Comparison of ENCODE assay signal across 18 cellular contexts in genomic region chr1:167922023-167922422, GRCh38. TPM values are rescaled to one million over a fixed set of nuclear protein-coding genes. Genes with fewer than 3 reads are reported as not detected.
DNase-seq lines count a peak whose midpoint lies in the region; ATAC-seq, FAIRE-seq and TF ChIP-seq lines count a peak whose summit lies in the region.
"Had no signal": no experiment of that assay in that cellular context is flagged by ENCODE, and none has a peak within 500 bp of the region (broad histone marks: within the 10 kb centered on the region; RNA-seq: fewer than 3 reads in every experiment).

No MANE protein-coding gene starts in this region.

- H3K27me3 Mint-ChIP-seq in HFFc6 (ENCODE audit: insufficient read depth) (no peaks in the 10 kb centered on the region), astrocyte (ENCODE audit: low read depth, unreplicated experiment) (no peaks in the 10 kb centered on the region)
- H3K27me3 Mint-ChIP-seq: stimulated activated naive CD8-positive, alpha-beta T cell treated with anti-CD3 and anti-CD28 coated beads, Interleukin-15, Interleukin-2, amounts not matched to agents 100 ng/mL and 50 ng/mL, for 24 hours had no signal

- no peak for TF ChIP-seq CTCF in HFFc6 (IDR thresholded peaks at IDR 0.05)
- TF ChIP-seq CTCF in astrocyte (IDR thresholded peaks at IDR 0.05; ENCODE audit: insufficient read depth, low read depth, low read length), result no peak

- H4K20me1 ChIP-seq in astrocyte (ENCODE audit: insufficient read depth, low read length), result no peaks in the 10 kb centered on the region

- FAIRE-seq in astrocyte (lab: Jason Lieb, UNC), result no peak

- H3K4me1 Mint-ChIP-seq in HFFc6 (ENCODE audit: low read depth) (peaks cover 30% of the 10 kb centered on the region), astrocyte (ENCODE audit: low read depth, unreplicated experiment) (peaks cover 13% of the 10 kb centered on the region)

- H3K4me3 ChIP-seq in astrocyte (ENCODE audit: insufficient read depth, low read depth, low read length), result no peak overlapping the region
- H3K4me3 ChIP-seq: esophagus muscularis mucosa, SJCRH30 had no signal

- no peak for ATAC-seq in GM18520 (IDR thresholded peaks at IDR 0.05; ENCODE audit: unreplicated experiment)
- no peak for ATAC-seq in HG03025 (IDR thresholded peaks at IDR 0.05; ENCODE audit: low FRiP score, unreplicated experiment)

- H3K79me2 ChIP-seq in astrocyte (ENCODE audit: insufficient read depth, low read length), result peaks cover 9% of the 10 kb centered on the region

- no peaks in the 10 kb centered on the region for H3K27me3 ChIP-seq in astrocyte (ENCODE audit: insufficient read depth, low read length)
- H3K27me3 ChIP-seq: esophagus muscularis mucosa, SJCRH30 had no signal

- peak overlapping the region; percentile 54; the same call in 1 of the 2 replicates for H3K4me3 Mint-ChIP-seq in HFFc6
- H3K4me3 Mint-ChIP-seq in astrocyte (ENCODE audit: unreplicated experiment), result no peak overlapping the region
- H3K4me3 Mint-ChIP-seq: CD14-positive monocyte; stimulated activated naive CD8-positive, alpha-beta T cell treated with anti-CD3 and anti-CD28 coated beads, Interleukin-15, Interleukin-2, amounts not matched to agents 100 ng/mL and 50 ng/mL, for 24 hours had no signal

- DNase-seq in EH (ENCODE audit: low read depth) (peak; percentile 54), HFFc6 (peak; percentile 21), astrocyte (ENCODE audit: low read depth) (peak; percentile 16), iris pigment epithelial cell (ENCODE audit: low read depth) (peak; percentile 76), T1000 (lab: John Stamatoyannopoulos, UW) (no peak)
- DNase-seq in stimulated activated CD4-positive, alpha-beta T cell treated with anti-CD3 and anti-CD28 coated beads, Interleukin-4, amount 100 ng/mL, for 24 hours, result no peak
- DNase-seq: activated naive CD4-positive, alpha-beta T cell treated with anti-CD3 and anti-CD28 coated beads, Interleukin-2, amount 50 U/mL, for 16 hours; islet precursor cell; NCI-H1930; NCI-H774; retina; SJCRH30 had no signal

- H3K36me3 Mint-ChIP-seq in HFFc6 (ENCODE audit: low read depth), result peaks cover 9% of the 10 kb centered on the region
- H3K36me3 Mint-ChIP-seq in astrocyte (ENCODE audit: low read depth, unreplicated experiment), result no peaks in the 10 kb centered on the region

- H3K9ac ChIP-seq in astrocyte (ENCODE audit: low read length), result no peak overlapping the region

- no peak overlapping the region for H2AFZ ChIP-seq in astrocyte (ENCODE audit: low read depth, low read length)

- H3K36me3 ChIP-seq in astrocyte (ENCODE audit: insufficient read depth, low read length), result no peaks in the 10 kb centered on the region

- H3K4me1 ChIP-seq in astrocyte (ENCODE audit: insufficient read depth, low read length), result no peaks in the 10 kb centered on the region
- H3K4me1 ChIP-seq: SJCRH30 had no signal

- no peaks in the 10 kb centered on the region for H3K9me3 ChIP-seq in astrocyte (ENCODE audit: insufficient read depth, low read depth, low read length)
- H3K9me3 ChIP-seq: esophagus muscularis mucosa, SJCRH30 had no signal

- no peak overlapping the region for H3K27ac ChIP-seq in astrocyte (ENCODE audit: low read depth, low read length)
- H3K27ac ChIP-seq: esophagus muscularis mucosa, SJCRH30, VCaP had no signal

- H3K27ac Mint-ChIP-seq in HFFc6 (peak overlapping the region; percentile 79), astrocyte (ENCODE audit: unreplicated experiment) (no peak overlapping the region)
- H3K27ac Mint-ChIP-seq: stimulated activated naive CD8-positive, alpha-beta T cell treated with anti-CD3 and anti-CD28 coated beads, Interleukin-15, Interleukin-2, amounts not matched to agents 100 ng/mL and 50 ng/mL, for 24 hours had no signal

- no peak overlapping the region for H3K4me2 ChIP-seq in astrocyte (ENCODE audit: low read length)

- H3K9me3 Mint-ChIP-seq in HFFc6 (no peaks in the 10 kb centered on the region), astrocyte (ENCODE audit: unreplicated experiment) (no peaks in the 10 kb centered on the region)
- H3K9me3 Mint-ChIP-seq: CD14-positive monocyte; stimulated activated naive CD8-positive, alpha-beta T cell treated with anti-CD3 and anti-CD28 coated beads, Interleukin-15, Interleukin-2, amounts not matched to agents 100 ng/mL and 50 ng/mL, for 24 hours had no signal

RNA-seq across cellular contexts. Expression of gene ADCY10, which starts 8.1 kb away (rescaled TPM):
- under 1 TPM in 4 of 6 experiments, not detected in 2; 0.12 to 0.22 (median 0.17) TPM for total RNA-seq in HFFc6 (2021; fragmentation: NEBNext Ultra II Directional; extraction: Animal tissue kit (Norgen Biotek cat#: 25700))
- 0.07 and 0.27 TPM in 2 replicates for total RNA-seq in astrocyte

RNA-seq across cellular contexts. Expression of gene DCAF6, which starts 14.5 kb away (rescaled TPM):
- 10 to 100 TPM; 52.5 to 59.4 (median 55.3) TPM for total RNA-seq in HFFc6 (2021; fragmentation: NEBNext Ultra II Directional; extraction: Animal tissue kit (Norgen Biotek cat#: 25700))
- 57.1 and 57.4 TPM in 2 replicates for total RNA-seq in astrocyte

RNA-seq across cellular contexts. Expression of gene MPC2, which starts 14.8 kb away (rescaled TPM):
- 100 to 1,000 TPM; 109 to 124 (median 119) TPM for total RNA-seq in HFFc6 (2021; fragmentation: NEBNext Ultra II Directional; extraction: Animal tissue kit (Norgen Biotek cat#: 25700))
- 53.2 and 62.3 TPM in 2 replicates for total RNA-seq in astrocyte

Comparison
In these comparisons a context has a peak if more than half of its experiments do, and no peak if none do; other contexts are left out.
1. DNase-seq: peak in EH (single experiment), HFFc6 (single experiment), astrocyte (single experiment) and iris pigment epithelial cell (single experiment); none in T1000 (single experiment) and stimulated activated CD4-positive, alpha-beta T cell treated with anti-CD3 and anti-CD28 coated beads, Interleukin-4, amount 100 ng/mL, for 24 hours (single experiment).